In the genomic region with DNA sequence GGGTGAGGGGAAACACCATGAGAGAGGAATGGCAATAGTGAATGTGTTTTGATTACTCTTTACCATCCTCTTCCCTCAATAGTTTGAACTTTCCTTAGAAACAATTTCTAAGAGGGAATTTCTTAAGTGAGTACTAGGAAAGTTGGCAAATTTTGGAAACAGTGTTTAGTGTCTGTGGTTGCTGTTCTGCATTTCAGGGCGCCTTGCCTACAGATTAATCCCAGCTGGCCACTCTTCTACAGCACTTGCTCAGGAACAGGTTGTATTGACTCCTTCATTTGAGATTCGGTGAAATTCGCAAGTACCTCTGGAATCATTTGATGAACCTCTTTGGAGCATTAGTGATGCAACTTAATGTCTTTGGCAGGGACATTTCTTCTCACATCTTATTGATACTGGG, we compare ENCODE assay signal across 35 cellular contexts.
"Had no signal": no experiment of that assay in that cellular context is flagged by ENCODE, and none has a peak within 500 bp of the region (broad histone marks: within the 10 kb centered on the region; RNA-seq: fewer than 3 reads in every experiment).

No MANE protein-coding gene starts in this region.

- H3K36me3 Mint-ChIP-seq: activated CD8-positive, alpha-beta memory T cell treated with anti-CD3 and anti-CD28 coated beads, Interleukin-2, amount 10 ng/mL, durations not matched to agents 7 days and 5 days had no signal

- H3K27me3 ChIP-seq: ascending aorta, cardiac muscle cell, SJSA1 had no signal

- H3K4me2 ChIP-seq: SK-N-SH had no signal

- ATAC-seq: activated CD8-positive, alpha-beta memory T cell treated with anti-CD3 and anti-CD28 coated beads, Interleukin-2, amount 10 ng/mL, durations not matched to agents 7 days and 5 days; activated T-helper 17 cell treated with anti-CD3 and anti-CD28 coated beads, Interleukin-2, amount 50 U/mL, for 72 hours; Panc1; T-cell had no signal

- H3K27ac ChIP-seq: ascending aorta, cardiac muscle cell, SJSA1, VCaP had no signal

- H3K27me3 Mint-ChIP-seq: activated B cell treated with CpG ODN at 0.5 μM for 24 hours; activated naive CD8-positive, alpha-beta T cell treated with anti-CD3 and anti-CD28 coated beads for 36 hours; activated T-helper 17 cell treated with anti-CD3 and anti-CD28 coated beads, Interleukin-2, amount 50 U/mL, for 72 hours; T-cell had no signal

- H3K9ac ChIP-seq: SK-N-SH had no signal

- H3K27ac Mint-ChIP-seq: activated B cell treated with CpG ODN at 0.5 μM for 24 hours; activated CD4-positive, alpha-beta memory T cell treated with anti-CD3 and anti-CD28 coated beads, Interleukin-2, amount 10 ng/mL, durations not matched to agents 7 days and 5 days; activated CD8-positive, alpha-beta memory T cell treated with anti-CD3 and anti-CD28 coated beads, Interleukin-2, amount 10 ng/mL, durations not matched to agents 7 days and 5 days; activated naive CD8-positive, alpha-beta T cell treated with anti-CD3 and anti-CD28 coated beads for 36 hours; T-cell had no signal

- H3K4me1 Mint-ChIP-seq: activated CD4-positive, alpha-beta memory T cell treated with anti-CD3 and anti-CD28 coated beads, Interleukin-2, amount 10 ng/mL, durations not matched to agents 7 days and 5 days; activated CD8-positive, alpha-beta memory T cell treated with anti-CD3 and anti-CD28 coated beads, Interleukin-2, amount 10 ng/mL, durations not matched to agents 7 days and 5 days had no signal

- H3K4me3 Mint-ChIP-seq: activated B cell treated with CpG ODN at 0.5 μM for 24 hours; activated CD4-positive, alpha-beta memory T cell treated with anti-CD3 and anti-CD28 coated beads, Interleukin-2, amount 10 ng/mL, durations not matched to agents 7 days and 5 days; activated CD8-positive, alpha-beta memory T cell treated with anti-CD3 and anti-CD28 coated beads, Interleukin-2, amount 10 ng/mL, durations not matched to agents 7 days and 5 days; activated naive CD8-positive, alpha-beta T cell treated with anti-CD3 and anti-CD28 coated beads for 36 hours; activated T-helper 17 cell treated with anti-CD3 and anti-CD28 coated beads, Interleukin-2, amount 50 U/mL, for 72 hours; central memory CD8-positive, alpha-beta T cell; T-cell had no signal

- DNase-seq: activated B cell treated with CpG ODN at 0.5 μM for 24 hours; activated CD4-positive, alpha-beta memory T cell treated with anti-CD3 and anti-CD28 coated beads, Interleukin-2, amount 10 ng/mL, durations not matched to agents 7 days and 5 days; activated CD4-positive, alpha-beta T cell treated with anti-CD3 and anti-CD28 coated beads for 4 hours; activated CD4-positive, alpha-beta T cell treated with anti-CD3 and anti-CD28 coated beads, Interleukin-2, amount 50 U/mL, for 1 hour; activated CD4-positive, CD25-positive, alpha-beta regulatory T cell treated with anti-CD3 and anti-CD28 coated beads, Interleukin-2, amount 50 U/mL, for 72 hours; activated CD8-positive, alpha-beta memory T cell treated with anti-CD3 and anti-CD28 coated beads for 24 hours; activated CD8-positive, alpha-beta memory T cell treated with anti-CD3 and anti-CD28 coated beads, Interleukin-2, amount 10 ng/mL, durations not matched to agents 7 days and 5 days; activated CD8-positive, alpha-beta memory T cell treated with anti-CD3 and anti-CD28 coated beads, Interleukin-2, amount 50 U/mL, for 48 hours; activated effector memory CD4-positive, alpha-beta T cell treated with anti-CD3 and anti-CD28 coated beads, Interleukin-2, amount 50 U/mL, for 16 hours; activated naive CD4-positive, alpha-beta T cell; activated naive CD4-positive, alpha-beta T cell treated with anti-CD3 and anti-CD28 coated beads, Interleukin-2, amount 50 U/mL, for 16 hours; activated naive CD8-positive, alpha-beta T cell treated with anti-CD3 and anti-CD28 coated beads for 36 hours; activated T-cell treated with anti-CD3 and anti-CD28 coated beads, Interleukin-2, amount 50 U/mL, for 48 hours; amygdala; NCI-H1105; NCI-H1417 treated with DMSO at 0.1 percent for 48 hours; NCI-H1694; NCI-H1930; NCI-H2081 treated with DMSO at 0.1 percent for 48 hours; NCI-H226; NCI-H446 treated with DMSO at 0.1 percent for 48 hours; NCI-H69; RPMI8226; SHP77 treated with DMSO at 0.1 percent for 48 hours; SK-N-SH; T-cell; T-helper 2 cell; T-helper 9 cell had no signal

- H3K9me3 ChIP-seq: ascending aorta, SJSA1, SK-N-SH had no signal

- H3K9me3 Mint-ChIP-seq: activated B cell treated with CpG ODN at 0.5 μM for 24 hours; activated CD4-positive, alpha-beta memory T cell treated with anti-CD3 and anti-CD28 coated beads, Interleukin-2, amount 10 ng/mL, durations not matched to agents 7 days and 5 days; activated naive CD8-positive, alpha-beta T cell treated with anti-CD3 and anti-CD28 coated beads for 36 hours; activated T-helper 17 cell treated with anti-CD3 and anti-CD28 coated beads, Interleukin-2, amount 50 U/mL, for 72 hours; central memory CD8-positive, alpha-beta T cell; T-cell had no signal

- H3K4me1 ChIP-seq: ascending aorta, SJSA1 had no signal
